Comparison of ENCODE assay signal across 29 cellular contexts in the genomic region with DNA sequence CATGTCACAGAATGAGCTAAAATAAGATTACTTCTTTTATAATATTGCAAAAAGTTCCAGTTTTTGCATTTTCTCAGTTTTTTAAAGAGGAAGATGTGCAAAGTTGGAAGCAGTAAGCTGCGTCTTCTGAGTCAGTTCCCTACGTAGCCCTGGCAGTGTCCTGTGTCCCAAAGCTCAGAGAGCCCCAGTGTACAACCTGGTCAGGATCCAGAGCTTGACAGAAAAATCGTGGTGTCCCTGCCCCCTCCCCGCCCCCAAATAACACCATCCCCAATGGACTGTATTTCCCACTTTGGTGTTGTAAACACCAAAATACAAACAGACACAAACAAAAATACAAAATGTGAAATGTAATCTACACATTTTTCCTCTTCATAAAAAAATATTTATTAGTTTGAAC. TPM values are rescaled to one million over a fixed set of nuclear protein-coding genes. Genes with fewer than 3 reads are reported as not detected.
"Had no signal": no experiment of that assay in that cellular context is flagged by ENCODE, and none has a peak within 500 bp of the region (broad histone marks: within the 10 kb centered on the region; RNA-seq: fewer than 3 reads in every experiment).

No MANE protein-coding gene starts in this region.

- H3K4me2 ChIP-seq: smooth muscle cell had no signal

- H3K27ac ChIP-seq: coronary artery, gastrocnemius medialis, pancreas, thyroid gland, vagina had no signal

- H3K4me3 Mint-ChIP-seq: effector memory CD8-positive, alpha-beta T cell; mesothelial cell of epicardium; stimulated activated naive CD8-positive, alpha-beta T cell treated with anti-CD3 and anti-CD28 coated beads, Interleukin-15, amount 100 ng/mL, for 72 hours had no signal

- H3K4me1 Mint-ChIP-seq: mesothelial cell of epicardium, naive B cell had no signal

- H3K27me3 Mint-ChIP-seq: effector memory CD8-positive, alpha-beta T cell; naive B cell; stimulated activated naive CD8-positive, alpha-beta T cell treated with anti-CD3 and anti-CD28 coated beads, Interleukin-15, amount 100 ng/mL, for 72 hours had no signal

- H3K27me3 ChIP-seq: gastrocnemius medialis, pancreas, thyroid gland, vagina had no signal

- H3K27ac Mint-ChIP-seq: mesothelial cell of epicardium; naive B cell; stimulated activated naive CD8-positive, alpha-beta T cell treated with anti-CD3 and anti-CD28 coated beads, Interleukin-15, amount 100 ng/mL, for 72 hours had no signal

- H3K4me3 ChIP-seq: coronary artery, gastrocnemius medialis, lung, mucosa of descending colon, pancreas, smooth muscle cell, thyroid gland, vagina had no signal

- ATAC-seq: effector memory CD8-positive, alpha-beta T cell; esophagus mucosa; gastrocnemius medialis; left lobe of liver; mucosa of descending colon; pancreas; sciatic nerve; stimulated activated naive CD8-positive, alpha-beta T cell treated with anti-CD3 and anti-CD28 coated beads, Interleukin-15, amount 100 ng/mL, for 72 hours had no signal

- H3K9me3 Mint-ChIP-seq: effector memory CD8-positive, alpha-beta T cell; mesothelial cell of epicardium; naive B cell; nephron; stimulated activated naive CD8-positive, alpha-beta T cell treated with anti-CD3 and anti-CD28 coated beads, Interleukin-15, amount 100 ng/mL, for 72 hours had no signal

- DNase-seq: effector memory CD8-positive, alpha-beta T cell; foreskin fibroblast; gastrocnemius medialis; head of caudate nucleus; mesenchymal stem cell; naive B cell; occipital lobe; retina; stimulated activated CD4-positive, alpha-beta T cell treated with anti-CD3 and anti-CD28 coated beads, Interleukin-12 subunit alpha, Interleukin-12 subunit beta, amount 100 ng/mL, for 4 hours; stimulated activated CD4-positive, alpha-beta T cell treated with anti-CD3 and anti-CD28 coated beads, Interleukin-1b, Interleukin-23, amount 100 ng/mL, for 48 hours; stimulated activated CD4-positive, alpha-beta T cell treated with anti-CD3 and anti-CD28 coated beads, Interleukin-4, amount 100 ng/mL, for 1 hour; stimulated activated CD8-positive, alpha-beta memory T cell treated with anti-CD3 and anti-CD28 coated beads, Interleukin-4, amount 100 ng/mL, for 48 hours; stimulated activated naive CD4-positive, alpha-beta T cell; stimulated activated naive CD8-positive, alpha-beta T cell treated with anti-CD3 and anti-CD28 coated beads, Interleukin-15, amount 100 ng/mL, for 72 hours; thyroid gland; trophoblast cell had no signal

- H3K36me3 Mint-ChIP-seq: naive B cell had no signal

- H3K9me3 ChIP-seq: gastrocnemius medialis, mucosa of descending colon, pancreas, thyroid gland, vagina had no signal

- FAIRE-seq: endometrium, keratinocyte, pancreas had no signal

RNA-seq across cellular contexts. Expression of a gene that starts 47.7 kb away (rescaled TPM):
- total RNA-seq: mesothelial cell of epicardium, occipital lobe had no signal
